Comparison of ENCODE assay signal across 36 cellular contexts in genomic region chr18:11522992-11523391, GRCh38.
"Had no signal": no experiment of that assay in that cellular context is flagged by ENCODE, and none has a peak within 500 bp of the region (broad histone marks: within the 10 kb centered on the region; RNA-seq: fewer than 3 reads in every experiment).

No MANE protein-coding gene starts in this region.

- H3K27ac ChIP-seq: breast epithelium, Peyer's patch, VCaP had no signal

- H3K36me3 Mint-ChIP-seq: activated CD4-positive, alpha-beta memory T cell treated with anti-CD3 and anti-CD28 coated beads for 36 hours; activated naive CD8-positive, alpha-beta T cell treated with anti-CD3 and anti-CD28 coated beads for 36 hours had no signal

- H3K27ac Mint-ChIP-seq: activated B cell treated with CpG ODN at 0.5 μM for 24 hours; activated CD4-positive, alpha-beta memory T cell treated with anti-CD3 and anti-CD28 coated beads for 36 hours; activated naive CD8-positive, alpha-beta T cell treated with anti-CD3 and anti-CD28 coated beads for 36 hours had no signal

- H3K9me3 ChIP-seq: breast epithelium, MG63, Peyer's patch had no signal

- H3K27me3 Mint-ChIP-seq: activated CD4-positive, alpha-beta memory T cell treated with anti-CD3 and anti-CD28 coated beads for 36 hours had no signal

- H3K9me3 Mint-ChIP-seq: activated B cell treated with CpG ODN at 0.5 μM for 24 hours; activated CD4-positive, alpha-beta memory T cell treated with anti-CD3 and anti-CD28 coated beads for 36 hours; activated naive CD8-positive, alpha-beta T cell treated with anti-CD3 and anti-CD28 coated beads for 36 hours had no signal

- H3K4me1 Mint-ChIP-seq: activated B cell treated with CpG ODN at 0.5 μM for 24 hours; activated naive CD8-positive, alpha-beta T cell treated with anti-CD3 and anti-CD28 coated beads for 36 hours had no signal

- DNase-seq: activated B cell treated with CpG ODN at 0.5 μM for 24 hours; activated CD4-positive, alpha-beta memory T cell treated with anti-CD3 and anti-CD28 coated beads for 36 hours; activated CD4-positive, alpha-beta T cell treated with anti-CD3 and anti-CD28 coated beads for 4 hours; activated CD4-positive, alpha-beta T cell treated with anti-CD3 and anti-CD28 coated beads, Interleukin-2, amount 50 U/mL, for 1 hour; activated CD4-positive, CD25-positive, alpha-beta regulatory T cell treated with anti-CD3 and anti-CD28 coated beads, Interleukin-2, amount 50 U/mL, for 72 hours; activated CD8-positive, alpha-beta memory T cell treated with anti-CD3 and anti-CD28 coated beads, Interleukin-2, amount 50 U/mL, for 4 hours; activated effector memory CD4-positive, alpha-beta T cell treated with Interleukin-2 at 50 U/mL for 16 hours; activated naive CD4-positive, alpha-beta T cell; activated naive CD4-positive, alpha-beta T cell treated with anti-CD3 and anti-CD28 coated beads, Interleukin-2, amount 50 U/mL, for 16 hours; activated naive CD8-positive, alpha-beta T cell treated with anti-CD3 and anti-CD28 coated beads for 36 hours; activated T-cell treated with anti-CD3 and anti-CD28 coated beads for 4 hours; activated T-cell treated with anti-CD3 and anti-CD28 coated beads, Interleukin-2, amount 50 U/mL, for 48 hours; amniotic stem cell; aorta; Karpas-422; MG63; NCI-H1048; NCI-H1105 treated with DMSO at 0.1 percent for 48 hours; NCI-H1436; NCI-H1694; NCI-H1930; NCI-H2081 treated with DMSO at 0.1 percent for 48 hours; NCI-H2171; NCI-H510A; NCI-H526; NCI-H748 treated with DMSO at 0.1 percent for 48 hours; NK-92 treated with Interleukin-12 subunit alpha and Interleukin-12 subunit beta, amount 100 ng/mL, for 24 hours; PC-3; Peyer's patch; Right ventricle myocardium superior; SW 1271; T-helper 1 cell; T-helper 2 cell; T-helper 9 cell had no signal

- H3K27me3 ChIP-seq: breast epithelium, MG63, Peyer's patch had no signal

- H3K4me1 ChIP-seq: breast epithelium, Peyer's patch had no signal

- H3K4me3 ChIP-seq: breast epithelium, MG63, Peyer's patch had no signal

- H3K36me3 ChIP-seq: breast epithelium, MG63, Peyer's patch had no signal

- H3K4me3 Mint-ChIP-seq: activated B cell treated with CpG ODN at 0.5 μM for 24 hours; activated CD4-positive, alpha-beta memory T cell treated with anti-CD3 and anti-CD28 coated beads for 36 hours; activated naive CD8-positive, alpha-beta T cell treated with anti-CD3 and anti-CD28 coated beads for 36 hours had no signal
